In the genomic region with DNA sequence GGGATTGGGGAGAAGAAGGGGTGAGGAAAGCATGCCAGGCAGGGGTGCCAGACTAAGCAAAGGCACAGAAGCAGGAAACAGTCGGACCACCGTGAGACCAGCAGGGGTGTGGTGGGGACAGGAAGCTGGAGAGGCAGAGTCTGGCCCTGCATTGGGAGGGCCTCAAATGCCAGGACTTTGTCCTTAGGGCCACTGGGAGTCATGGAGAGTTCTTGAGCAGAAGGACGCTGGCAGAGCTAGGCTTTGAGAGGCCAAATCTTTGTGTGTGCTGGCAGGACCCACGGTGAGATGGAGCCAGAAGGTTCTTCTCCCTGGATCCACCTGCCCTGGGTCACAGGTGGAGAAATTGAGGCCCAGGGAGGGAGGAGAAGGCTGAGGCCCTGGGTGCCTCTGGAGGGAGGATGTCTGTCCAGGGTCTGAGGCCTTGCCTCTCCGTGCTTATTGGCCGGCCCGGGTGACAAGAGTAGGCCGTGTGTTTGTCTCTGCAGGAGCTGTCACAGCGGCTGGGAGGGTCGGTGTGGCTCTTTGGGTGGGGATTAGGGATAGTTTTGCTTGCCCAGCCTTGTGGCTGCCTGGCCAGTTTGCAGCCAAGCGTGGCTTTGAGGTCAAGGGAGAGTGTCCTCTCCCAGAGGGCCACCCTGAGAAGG, we compare ENCODE assay signal across 18 cellular contexts. TPM values are rescaled to one million over a fixed set of nuclear protein-coding genes. Genes with fewer than 3 reads are reported as not detected.
A peak's percentile ranks its signal among the peaks of the same experiment; 100 is the strongest.
DNase-seq lines count a peak whose midpoint lies in the region; ATAC-seq and TF ChIP-seq lines count a peak whose summit lies in the region.
"Had no signal": no experiment of that assay in that cellular context is flagged by ENCODE, and none has a peak within 500 bp of the region (broad histone marks: within the 10 kb centered on the region; RNA-seq: fewer than 3 reads in every experiment).

No MANE protein-coding gene starts in this region.

- peak overlapping the region; percentile 81 to 100 (median 94) for H3K4me2 ChIP-seq in BLaER1 treated with 17β-estradiol and CSF1 and Interleukin-3, amounts not matched to agents 10 nM and 100 nM
- H3K4me2 ChIP-seq in Loucy (ENCODE audit: low read depth, low read length, poor library complexity, severe bottlenecking): no peak overlapping the region

- intact Hi-C loops in right cardiac atrium (cut with DNase I) (no loop called here), ovary (cut with DNase I) (no loop called here)

- H2AFZ ChIP-seq in Loucy (ENCODE audit: low read length): no peak overlapping the region

- H3K4me3 ChIP-seq in BLaER1 treated with 17β-estradiol and CSF1 and Interleukin-3, amounts not matched to agents 10 nM and 100 nM: peak overlapping the region in 2 of 10 experiments; percentile 9 to 33; a peak in 2 of 20 replicates
- no peak overlapping the region for H3K4me3 ChIP-seq in Loucy (ENCODE audit: low read length, poor library complexity, severe bottlenecking)
- H3K4me3 ChIP-seq in right cardiac atrium (ENCODE audit: low read length): no peak overlapping the region
- H3K4me3 ChIP-seq in ovary: no peak overlapping the region
- H3K4me3 ChIP-seq in brain microvascular endothelial cell (ENCODE audit: low read depth, low read length): no peak overlapping the region
- H3K4me3 ChIP-seq: tibial nerve had no signal

- H3K9ac ChIP-seq in BLaER1 treated with 17β-estradiol and CSF1 and Interleukin-3, amounts not matched to agents 10 nM and 100 nM: peak overlapping the region; percentile 26 to 86 (median 62); a peak in 20 of 22 replicates
- H3K9ac ChIP-seq in Loucy (ENCODE audit: low read depth, low read length, poor library complexity, severe bottlenecking): peak overlapping the region; percentile 26

- WGBS in right cardiac atrium: 36% methylated on average over 11 of the region's 11 CpGs
- WGBS in ovary, 3 donors: 79 to 82% (median 80%) methylated on average over 11 of the region's 11 CpGs

- H3K27ac ChIP-seq in BLaER1 treated with 17β-estradiol and CSF1 and Interleukin-3, amounts not matched to agents 10 nM and 100 nM: peak overlapping the region; percentile 36 to 95 (median 70); a peak in 20 of 22 replicates
- H3K27ac ChIP-seq in right cardiac atrium (ENCODE audit: low read length) (peak overlapping the region; percentile 97), ovary (peak overlapping the region; percentile 0 to 83), brain microvascular endothelial cell (no peak overlapping the region)

- DNase-seq in right cardiac atrium (peak in 2 of 3 donors; percentile 82 to 83), ovary (peak in 2 of 5 donors; percentile 29 to 38), RKO (ENCODE audit: low spot score) (no peak), brain microvascular endothelial cell (no peak), NCI-H510A (lab: John Stamatoyannopoulos, UW) (no peak)
- DNase-seq in stimulated activated CD4-positive, alpha-beta T cell treated with anti-CD3 and anti-CD28 coated beads, Interleukin-4, amount 100 ng/mL, for 1 hour: no peak
- DNase-seq: activated T-cell treated with anti-CD3 and anti-CD28 coated beads, Interleukin-2, amount 50 U/mL, for 48 hours; AML-193; amygdala; DMS79; glutamatergic neuron; MM.1S; NCI-H2029; NCI-H526 treated with DMSO at 0.1 percent for 48 hours; PC-3 had no signal

- peaks cover 0 to 4% (median under 1%) of the 10 kb centered on the region in 11 experiments; a peak in 10 of 22 replicates for H3K9me3 ChIP-seq in BLaER1 treated with 17β-estradiol and CSF1 and Interleukin-3, amounts not matched to agents 10 nM and 100 nM (replicated peaks in 1 of 11)
- H3K9me3 ChIP-seq in Loucy (ENCODE audit: insufficient read depth, low read depth, low read length): no peaks in the 10 kb centered on the region
- no peaks in the 10 kb centered on the region for H3K9me3 ChIP-seq in right cardiac atrium (ENCODE audit: control insufficient read depth, low read length)
- H3K9me3 ChIP-seq in ovary: no peaks in the 10 kb centered on the region
- H3K9me3 ChIP-seq: tibial nerve had no signal

- TF ChIP-seq CTCF in Loucy (conservative IDR thresholded peaks at IDR 0.05; ENCODE audit: low read length): no peak
- TF ChIP-seq CTCF in ovary (IDR thresholded peaks at IDR 0.05): no peak
- no peak for TF ChIP-seq CTCF in brain microvascular endothelial cell (IDR thresholded peaks at IDR 0.05; ENCODE audit: low read depth, low read length, missing control alignments)

- TF ChIP-seq POLR2A in ovary (IDR thresholded peaks at IDR 0.05): no peak

- no peaks in the 10 kb centered on the region for H3F3A ChIP-seq in Loucy (ENCODE audit: low read depth)

- H4K20me1 ChIP-seq in BLaER1 treated with 17β-estradiol and CSF1 and Interleukin-3, amounts not matched to agents 10 nM and 100 nM: peaks cover 0 to 21% (median 5%) of the 10 kb centered on the region in 11 experiments; a peak in 10 of 22 replicates
- H4K20me1 ChIP-seq in Loucy (ENCODE audit: insufficient read depth, low read length, poor library complexity, severe bottlenecking): no peaks in the 10 kb centered on the region

- no peak for TF ChIP-seq EP300 in ovary (IDR thresholded peaks at IDR 0.05)

- H3K27me3 ChIP-seq in BLaER1 treated with 17β-estradiol and CSF1 and Interleukin-3, amounts not matched to agents 10 nM and 100 nM: no peaks in the 10 kb centered on the region
- no peaks in the 10 kb centered on the region for H3K27me3 ChIP-seq in Loucy (ENCODE audit: insufficient read depth, low read length, poor library complexity, severe bottlenecking)
- no peaks in the 10 kb centered on the region for H3K27me3 ChIP-seq in right cardiac atrium (ENCODE audit: control insufficient read depth, insufficient read depth)
- no peaks in the 10 kb centered on the region for H3K27me3 ChIP-seq in ovary
- no peaks in the 10 kb centered on the region for H3K27me3 ChIP-seq in brain microvascular endothelial cell (replicated peaks)
- H3K27me3 ChIP-seq: tibial nerve had no signal

- H3K36me3 ChIP-seq in BLaER1 treated with 17β-estradiol and CSF1 and Interleukin-3, amounts not matched to agents 10 nM and 100 nM: peaks cover 11 to 17% (median 16%) of the 10 kb centered on the region in 11 experiments; a peak in 21 of 22 replicates
- H3K36me3 ChIP-seq in Loucy (ENCODE audit: insufficient read depth, low read length) (no peaks in the 10 kb centered on the region), ovary (no peaks in the 10 kb centered on the region), brain microvascular endothelial cell (replicated peaks) (no peaks in the 10 kb centered on the region)

- H3K4me1 ChIP-seq in BLaER1 treated with 17β-estradiol and CSF1 and Interleukin-3, amounts not matched to agents 10 nM and 100 nM: peaks cover 83 to 98% (median 88%) of the 10 kb centered on the region in 10 experiments
- H3K4me1 ChIP-seq in Loucy (ENCODE audit: insufficient read depth, low read length, poor library complexity, severe bottlenecking) (peaks cover 50% of the 10 kb centered on the region), right cardiac atrium (ENCODE audit: control insufficient read depth, insufficient read depth, low read length) (peaks cover 32% of the 10 kb centered on the region), ovary (ENCODE audit: insufficient read depth) (peaks cover 40% of the 10 kb centered on the region)

- no peaks in the 10 kb centered on the region for H3K9me2 ChIP-seq in Loucy (replicated peaks; ENCODE audit: low read depth, low read length)

- in situ Hi-C loops in brain microvascular endothelial cell (cut with HindIII; ENCODE audit: low pct_ligation_motif_present, low sequenced_read_pairs): loop anchor here (25.0 kb wide), 1 partner anchor 94 kb away; no protein-coding TSS in a partner anchor

- no peaks in the 10 kb centered on the region for H3K79me2 ChIP-seq in Loucy (ENCODE audit: insufficient read depth, low read length)

- no peak for ATAC-seq in right cardiac atrium
- ATAC-seq: PC-3 had no signal

RNA-seq across cellular contexts. Expression of a gene that starts 1.8 kb away (rescaled TPM):
- total RNA-seq in right cardiac atrium (100 to 1,000 TPM; 275 to 462 (median 364) TPM), ovary (100 to 1,000 TPM in 5 of 7 donors, 10 to 100 TPM in 2; 59.7 to 298 (median 217) TPM)
- polyA plus RNA-seq in right cardiac atrium (362 TPM), ovary (100 to 1,000 TPM in 1 of 2 donors, 10 to 100 TPM in 1; 54.7 to 191 TPM)

RNA-seq across cellular contexts. Expression of a gene that starts 21.3 kb away (rescaled TPM):
- 100 to 1,000 TPM; 630 to 722 (median 659) TPM for total RNA-seq in right cardiac atrium
- polyA plus RNA-seq in right cardiac atrium: 811 TPM
- total RNA-seq in ovary: 100 to 1,000 TPM in 6 of 7 donors, 10 to 100 TPM in 1; 30.9 to 174 (median 151) TPM
- 10 to 100 TPM; 37.7 to 87.4 TPM for polyA plus RNA-seq in ovary

RNA-seq across cellular contexts. Expression of a gene that starts 43.2 kb away (rescaled TPM):
- total RNA-seq in right cardiac atrium (10 to 100 TPM; 60.1 to 73.7 (median 65.2) TPM), ovary (100 to 1,000 TPM in 5 of 7 donors, 10 to 100 TPM in 2; 58.5 to 141 (median 111) TPM)
- polyA plus RNA-seq in right cardiac atrium (55.9 TPM), ovary (100 to 1,000 TPM in 1 of 2 donors, 10 to 100 TPM in 1; 52.5 to 145 TPM)

RNA-seq across cellular contexts. Expression of a gene that starts 53.5 kb away (rescaled TPM):
- total RNA-seq in right cardiac atrium (10 to 100 TPM; 34.1 to 53.1 (median 45.6) TPM), ovary (100 to 1,000 TPM; 111 to 209 (median 158) TPM)
- polyA plus RNA-seq in right cardiac atrium (30.1 TPM), ovary (100 to 1,000 TPM in 1 of 2 donors, 10 to 100 TPM in 1; 18.9 to 108 TPM)

Comparison
In these comparisons a context has a peak if more than half of its experiments do, and no peak if none do; other contexts are left out.
1. DNase-seq: peak in right cardiac atrium (2 of 3); none in RKO (single experiment), brain microvascular endothelial cell (single experiment), NCI-H510A (single experiment) and stimulated activated CD4-positive, alpha-beta T cell treated with anti-CD3 and anti-CD28 coated beads, Interleukin-4, amount 100 ng/mL, for 1 hour (single experiment).